ENCODE assay signal across 13 cellular contexts in genomic region chr2:88181511-88181910, GRCh38. TPM values are rescaled to one million over a fixed set of nuclear protein-coding genes. Genes with fewer than 3 reads are reported as not detected.
A peak's percentile ranks its signal among the peaks of the same experiment; 100 is the strongest.
DNase-seq lines count a peak whose midpoint lies in the region; ATAC-seq and TF ChIP-seq lines count a peak whose summit lies in the region.
"Had no signal": no experiment of that assay in that cellular context is flagged by ENCODE, and none has a peak within 500 bp of the region (broad histone marks: within the 10 kb centered on the region; RNA-seq: fewer than 3 reads in every experiment).

No MANE protein-coding gene starts in this region.

- no peaks in the 10 kb centered on the region for H3K36me3 Mint-ChIP-seq in activated naive CD8-positive, alpha-beta T cell treated with anti-CD3 and anti-CD28 coated beads, Interleukin-2, amount 50 U/mL, for 24 hours (ENCODE audit: low read depth)
- no peaks in the 10 kb centered on the region for H3K36me3 Mint-ChIP-seq in immature natural killer cell

- peaks cover 11% of the 10 kb centered on the region for H3K4me1 Mint-ChIP-seq in activated naive CD8-positive, alpha-beta T cell treated with anti-CD3 and anti-CD28 coated beads, Interleukin-2, amount 50 U/mL, for 24 hours
- H3K4me1 Mint-ChIP-seq in immature natural killer cell, result peaks cover 12 to 18% of the 10 kb centered on the region in 2 donors
- H3K4me1 Mint-ChIP-seq: neural crest cell had no signal

- TF ChIP-seq CTCF in BJ (IDR thresholded peaks at IDR 0.05; ENCODE audit: insufficient read depth, low read depth, low read length), result no peak

- peaks cover 1% of the 10 kb centered on the region for H3K36me3 ChIP-seq in BJ (ENCODE audit: control insufficient read depth, insufficient read depth, low read length)

- H3K27ac Mint-ChIP-seq in activated naive CD8-positive, alpha-beta T cell treated with anti-CD3 and anti-CD28 coated beads, Interleukin-2, amount 50 U/mL, for 24 hours, result peak overlapping the region; percentile 56
- peak overlapping the region; percentile 46 to 83 (median 77) for H3K27ac Mint-ChIP-seq in immature natural killer cell

- H3K27me3 ChIP-seq in BJ (ENCODE audit: control insufficient read depth, insufficient read depth, low read length), result no peaks in the 10 kb centered on the region
- H3K27me3 ChIP-seq: Peyer's patch had no signal

- peak; percentile 52 for ATAC-seq in activated naive CD8-positive, alpha-beta T cell treated with anti-CD3 and anti-CD28 coated beads, Interleukin-2, amount 50 U/mL, for 24 hours
- ATAC-seq in HG03095 (IDR thresholded peaks at IDR 0.05; ENCODE audit: unreplicated experiment), result no peak
- ATAC-seq in HG03175 (IDR thresholded peaks at IDR 0.05; ENCODE audit: unreplicated experiment), result no peak
- ATAC-seq in HG02571 (IDR thresholded peaks at IDR 0.05; ENCODE audit: unreplicated experiment), result no peak

- DNase-seq in BJ (ENCODE audit: low read depth), result peak; percentile 19
- DNase-seq in KBM-7, result peak; percentile 30
- DNase-seq in activated naive CD8-positive, alpha-beta T cell treated with anti-CD3 and anti-CD28 coated beads, Interleukin-2, amount 50 U/mL, for 24 hours, result no peak
- peak in 1 of 3 donors; percentile 32 for DNase-seq in immature natural killer cell
- no peak for DNase-seq in stimulated activated naive CD4-positive, alpha-beta T cell treated with Interleukin-2 at 50 U/mL for 16 hours (lab: John Stamatoyannopoulos, UW)
- DNase-seq: H7, islet precursor cell, Peyer's patch, small intestine had no signal

- CTCF ChIA-PET in BJ (lab: Yijun Ruan, JAX), result interaction anchor here (2.4 kb wide), 1 partner anchor 121 kb away, joined by 11 read pairs; no protein-coding TSS in a partner anchor

- H3K27me3 Mint-ChIP-seq in activated naive CD8-positive, alpha-beta T cell treated with anti-CD3 and anti-CD28 coated beads, Interleukin-2, amount 50 U/mL, for 24 hours, result no peaks in the 10 kb centered on the region
- H3K27me3 Mint-ChIP-seq in immature natural killer cell (ENCODE audit: low read depth in 3 of 3), result peaks cover 9 to 25% (median 23%) of the 10 kb centered on the region in 3 donors

- in situ Hi-C loops in KBM-7 (cut with MboI; ENCODE audit: low pct_unique_long_range_greater_than_20kb, low sequenced_read_pairs), result no loop called here

- H3K4me3 ChIP-seq in BJ (ENCODE audit: low read depth, low read length), result no peak overlapping the region
- H3K4me3 ChIP-seq: Peyer's patch had no signal

- no peaks in the 10 kb centered on the region for H3K9me3 Mint-ChIP-seq in activated naive CD8-positive, alpha-beta T cell treated with anti-CD3 and anti-CD28 coated beads, Interleukin-2, amount 50 U/mL, for 24 hours
- H3K9me3 Mint-ChIP-seq in immature natural killer cell, result peaks cover 0 to 6% (median 3%) of the 10 kb centered on the region in 6 donors
- H3K9me3 Mint-ChIP-seq: neural crest cell had no signal

- H3K4me3 Mint-ChIP-seq in activated naive CD8-positive, alpha-beta T cell treated with anti-CD3 and anti-CD28 coated beads, Interleukin-2, amount 50 U/mL, for 24 hours, result no peak overlapping the region
- H3K4me3 Mint-ChIP-seq in immature natural killer cell, result peak overlapping the region in 3 of 5 donors; percentile 12 to 51 (median 40)
- H3K4me3 Mint-ChIP-seq: neural crest cell had no signal

- POLR2A ChIA-PET in BJ (lab: Charles Lee), result no interaction called here

RNA-seq across cellular contexts. Expression of gene THNSL2, which starts 11.4 kb away (rescaled TPM):
- 13.7 and 32.1 TPM in 2 replicates for polyA plus RNA-seq in BJ (2011; rRNA removed)
- polyA minus RNA-seq in BJ (2011; rRNA and poly(A)+ RNA removed), result 15.6 and 22.9 TPM in 2 replicates
- under 1 TPM in 2 of 3 donors, not detected in 1; 0.22 to 0.23 TPM for polyA plus RNA-seq in immature natural killer cell

RNA-seq across cellular contexts. Expression of gene FABP1, which starts 53.6 kb away (rescaled TPM):
- polyA plus RNA-seq in BJ (2011; rRNA removed), result not detected in 2 replicates
- not detected in 2 replicates for polyA minus RNA-seq in BJ (2011; rRNA and poly(A)+ RNA removed)
- polyA plus RNA-seq in immature natural killer cell, result not detected

Comparison
In these comparisons a context has a peak if more than half of its experiments do, and no peak if none do; other contexts are left out.
1. DNase-seq: peak in BJ (single experiment) and KBM-7 (single experiment); none in activated naive CD8-positive, alpha-beta T cell treated with anti-CD3 and anti-CD28 coated beads, Interleukin-2, amount 50 U/mL, for 24 hours (single experiment) and stimulated activated naive CD4-positive, alpha-beta T cell treated with Interleukin-2 at 50 U/mL for 16 hours (single experiment).
2. RNA of gene THNSL2, which starts 11.4 kb away (polyA plus RNA-seq): 13.7 to 32.1 TPM in BJ; 0.22 to 0.23 TPM in immature natural killer cell; every median in the first group is over 10 times any median in the second.